20 cellular contexts compared by ENCODE assay signal in genomic region chr11:121497176-121497995, GRCh38. TPM values are rescaled to one million over a fixed set of nuclear protein-coding genes. Genes with fewer than 3 reads are reported as not detected.
DNase-seq lines count a peak whose midpoint lies in the region; ATAC-seq lines count a peak whose summit lies in the region.
"Had no signal": no experiment of that assay in that cellular context is flagged by ENCODE, and none has a peak within 500 bp of the region (broad histone marks: within the 10 kb centered on the region; RNA-seq: fewer than 3 reads in every experiment).

No MANE protein-coding gene starts in this region.

- H3K9ac ChIP-seq in HUES64 (ENCODE audit: low read depth, low read length), result peak overlapping the region; percentile 28; the same call in 1 of the 2 replicates
- H3K9ac ChIP-seq: SK-N-SH had no signal

- H3K27me3 Mint-ChIP-seq in CD8-positive, alpha-beta memory T cell, result no peaks in the 10 kb centered on the region
- no peaks in the 10 kb centered on the region for H3K27me3 Mint-ChIP-seq in activated CD8-positive, alpha-beta T cell treated with anti-CD3 and anti-CD28 coated beads, Interleukin-2, amount 10 ng/mL, durations not matched to agents 7 days and 5 days (ENCODE audit: low read depth)
- no peaks in the 10 kb centered on the region for H3K27me3 Mint-ChIP-seq in naive thymus-derived CD4-positive, alpha-beta T cell
- H3K27me3 Mint-ChIP-seq: activated CD4-positive, alpha-beta T cell treated with anti-CD3 and anti-CD28 coated beads for 36 hours had no signal

- no peak overlapping the region for H3K4me3 ChIP-seq in CD8-positive, alpha-beta memory T cell (ENCODE audit: low read length)
- no peak overlapping the region for H3K4me3 ChIP-seq in HUES64 (ENCODE audit: low read length)
- no peak overlapping the region for H3K4me3 ChIP-seq in naive thymus-derived CD4-positive, alpha-beta T cell (ENCODE audit: low read length)
- H3K4me3 ChIP-seq: right lobe of liver, tibial artery had no signal

- H3K36me3 Mint-ChIP-seq in CD8-positive, alpha-beta memory T cell, result peaks cover 28 to 81% (median 36%) of the 10 kb centered on the region in 3 donors
- H3K36me3 Mint-ChIP-seq in activated CD8-positive, alpha-beta T cell treated with anti-CD3 and anti-CD28 coated beads, Interleukin-2, amount 10 ng/mL, durations not matched to agents 7 days and 5 days (ENCODE audit: low read depth), result peaks cover 87% of the 10 kb centered on the region
- H3K36me3 Mint-ChIP-seq in naive thymus-derived CD4-positive, alpha-beta T cell, result peaks cover 20 to 73% (median 63%) of the 10 kb centered on the region in 5 donors

- peaks cover 53 to 72% (median 68%) of the 10 kb centered on the region in 3 donors for H3K4me1 Mint-ChIP-seq in CD8-positive, alpha-beta memory T cell
- H3K4me1 Mint-ChIP-seq in activated CD8-positive, alpha-beta T cell treated with anti-CD3 and anti-CD28 coated beads, Interleukin-2, amount 10 ng/mL, durations not matched to agents 7 days and 5 days (ENCODE audit: low read depth), result peaks cover 46% of the 10 kb centered on the region
- H3K4me1 Mint-ChIP-seq in naive thymus-derived CD4-positive, alpha-beta T cell, result peaks cover 37 to 71% (median 63%) of the 10 kb centered on the region in 7 donors

- no peak for DNase-seq in CD8-positive, alpha-beta memory T cell
- DNase-seq in activated CD8-positive, alpha-beta T cell treated with anti-CD3 and anti-CD28 coated beads, Interleukin-2, amount 10 ng/mL, durations not matched to agents 7 days and 5 days, result no peak
- DNase-seq in naive thymus-derived CD4-positive, alpha-beta T cell, result no peak
- DNase-seq in OCI-M2 (lab: John Stamatoyannopoulos, UW; ENCODE audit: unreplicated experiment) (no peak), mucosa of gallbladder (ENCODE audit: low spot score) (no peak), substantia nigra (lab: John Stamatoyannopoulos, UW) (no peak)
- DNase-seq: activated CD4-positive, alpha-beta T cell treated with anti-CD3 and anti-CD28 coated beads for 36 hours; activated gamma-delta T cell treated with Interleukin-2 at 50 U/mL for 16 hours; anterior cingulate cortex; COR-L47; GOT3; NCI-H1105 treated with DMSO at 0.1 percent for 48 hours; NCI-H2171 treated with DMSO at 0.1 percent for 48 hours; right lobe of liver; SK-N-SH; stimulated activated naive CD4-positive, alpha-beta T cell; tibial artery had no signal

- H3K9me3 ChIP-seq in CD8-positive, alpha-beta memory T cell (ENCODE audit: low read length), result no peaks in the 10 kb centered on the region
- H3K9me3 ChIP-seq in HUES64 (ENCODE audit: insufficient read depth, low read depth, low read length), result no peaks in the 10 kb centered on the region
- H3K9me3 ChIP-seq in naive thymus-derived CD4-positive, alpha-beta T cell (ENCODE audit: control insufficient read depth in 2 of 3, low read length in 3 of 3), result no peaks in the 10 kb centered on the region
- H3K9me3 ChIP-seq: right lobe of liver, SK-N-SH, tibial artery had no signal

- peak overlapping the region in 7 of 8 donors; percentile 38 to 82 (median 59) for H3K27ac Mint-ChIP-seq in CD8-positive, alpha-beta memory T cell
- H3K27ac Mint-ChIP-seq in activated CD8-positive, alpha-beta T cell treated with anti-CD3 and anti-CD28 coated beads, Interleukin-2, amount 10 ng/mL, durations not matched to agents 7 days and 5 days, result peak overlapping the region; percentile 27
- peak overlapping the region in 7 of 9 donors; percentile 17 to 77 (median 56) for H3K27ac Mint-ChIP-seq in naive thymus-derived CD4-positive, alpha-beta T cell
- H3K27ac Mint-ChIP-seq: activated CD4-positive, alpha-beta T cell treated with anti-CD3 and anti-CD28 coated beads for 36 hours had no signal

- CTCF ChIA-PET in CD8-positive, alpha-beta memory T cell (lab: Charles Lee), result no interaction called here
- CTCF ChIA-PET in activated CD8-positive, alpha-beta T cell treated with anti-CD3 and anti-CD28 coated beads, Interleukin-2, amount 10 ng/mL, durations not matched to agents 7 days and 5 days (lab: Charles Lee), result interaction anchor here (0.9 to 2.1 kb wide), 2 partner anchors 11 to 33 kb away, joined by 3 to 5 read pairs; no protein-coding TSS in a partner anchor
- CTCF ChIA-PET in naive thymus-derived CD4-positive, alpha-beta T cell (lab: Charles Lee), result no interaction called here

- POLR2A ChIA-PET in CD8-positive, alpha-beta memory T cell (lab: Charles Lee), result no interaction called here
- POLR2A ChIA-PET in activated CD8-positive, alpha-beta T cell treated with anti-CD3 and anti-CD28 coated beads, Interleukin-2, amount 10 ng/mL, durations not matched to agents 7 days and 5 days (lab: Charles Lee), result no interaction called here
- POLR2A ChIA-PET in naive thymus-derived CD4-positive, alpha-beta T cell (lab: Charles Lee), result interaction anchor here (3.3 kb wide), 1 partner anchor 46 kb away, joined by 10 read pairs; the partner anchor contains the start of genes SORL1 and SORL1-AS1

- no peak overlapping the region for H3K27ac ChIP-seq in CD8-positive, alpha-beta memory T cell (ENCODE audit: low read depth, low read length)
- H3K27ac ChIP-seq in HUES64 (ENCODE audit: low read depth, low read length), result peak overlapping the region; percentile 48
- no peak overlapping the region for H3K27ac ChIP-seq in naive thymus-derived CD4-positive, alpha-beta T cell (ENCODE audit: low read depth, low read length)
- no peak overlapping the region for H3K27ac ChIP-seq in substantia nigra (ENCODE audit: low read depth, low read length, poor library complexity, severe bottlenecking)
- H3K27ac ChIP-seq: right lobe of liver, tibial artery had no signal

- H3K4me1 ChIP-seq in CD8-positive, alpha-beta memory T cell (ENCODE audit: insufficient read depth, low read length), result peaks cover 29% of the 10 kb centered on the region
- H3K4me1 ChIP-seq in HUES64 (ENCODE audit: insufficient read depth, low read length), result peaks cover 19% of the 10 kb centered on the region; the same call in 1 of the 2 replicates
- peaks cover 15 to 31% of the 10 kb centered on the region in 2 donors for H3K4me1 ChIP-seq in naive thymus-derived CD4-positive, alpha-beta T cell (ENCODE audit: control insufficient read depth in 2 of 2, insufficient read depth in 2 of 2, low read length in 2 of 2)
- H3K4me1 ChIP-seq: right lobe of liver, tibial artery had no signal

- 50% methylated on average over 4 of the region's 5 CpGs for WGBS in HUES64

- H3K27me3 ChIP-seq in CD8-positive, alpha-beta memory T cell (ENCODE audit: insufficient read depth, low read length, poor library complexity, severe bottlenecking), result no peaks in the 10 kb centered on the region
- H3K27me3 ChIP-seq in HUES64 (ENCODE audit: insufficient read depth, low read length), result no peaks in the 10 kb centered on the region
- H3K27me3 ChIP-seq in naive thymus-derived CD4-positive, alpha-beta T cell (ENCODE audit: control insufficient read depth in 2 of 2, insufficient read depth in 2 of 2, low read length in 2 of 2), result no peaks in the 10 kb centered on the region
- H3K27me3 ChIP-seq: right lobe of liver, tibial artery had no signal

- no peak overlapping the region for H3K4me3 Mint-ChIP-seq in CD8-positive, alpha-beta memory T cell
- H3K4me3 Mint-ChIP-seq in activated CD8-positive, alpha-beta T cell treated with anti-CD3 and anti-CD28 coated beads, Interleukin-2, amount 10 ng/mL, durations not matched to agents 7 days and 5 days, result no peak overlapping the region
- H3K4me3 Mint-ChIP-seq in naive thymus-derived CD4-positive, alpha-beta T cell, result no peak overlapping the region
- H3K4me3 Mint-ChIP-seq: activated CD4-positive, alpha-beta T cell treated with anti-CD3 and anti-CD28 coated beads for 36 hours had no signal

- intact Hi-C loops in naive thymus-derived CD4-positive, alpha-beta T cell (cut with micrococcal nuclease), result loop anchor here in 1 of 2 donors (5.0 kb wide), 1 partner anchor 35 kb away; no protein-coding TSS in a partner anchor

- no peak for ATAC-seq in activated CD8-positive, alpha-beta T cell treated with anti-CD3 and anti-CD28 coated beads, Interleukin-2, amount 10 ng/mL, durations not matched to agents 7 days and 5 days
- ATAC-seq in naive thymus-derived CD4-positive, alpha-beta T cell, result no peak
- ATAC-seq in HG02938 (IDR thresholded peaks at IDR 0.05; ENCODE audit: unreplicated experiment), result no peak
- ATAC-seq: activated CD4-positive, alpha-beta T cell treated with anti-CD3 and anti-CD28 coated beads for 36 hours; left lobe of liver; right lobe of liver had no signal

- peaks cover 0 to 2% (median 0%) of the 10 kb centered on the region in 5 donors for H3K9me3 Mint-ChIP-seq in CD8-positive, alpha-beta memory T cell
- no peaks in the 10 kb centered on the region for H3K9me3 Mint-ChIP-seq in activated CD8-positive, alpha-beta T cell treated with anti-CD3 and anti-CD28 coated beads, Interleukin-2, amount 10 ng/mL, durations not matched to agents 7 days and 5 days (ENCODE audit: insufficient read depth)
- peaks cover 0 to 5% (median 0%) of the 10 kb centered on the region in 11 donors for H3K9me3 Mint-ChIP-seq in naive thymus-derived CD4-positive, alpha-beta T cell

- H3K36me3 ChIP-seq in CD8-positive, alpha-beta memory T cell (ENCODE audit: insufficient read depth, low read length), result peaks cover 38% of the 10 kb centered on the region
- peaks cover 47% of the 10 kb centered on the region for H3K36me3 ChIP-seq in HUES64 (ENCODE audit: insufficient read depth, low read length)
- peaks cover 26 to 60% (median 30%) of the 10 kb centered on the region in 3 experiments for H3K36me3 ChIP-seq in naive thymus-derived CD4-positive, alpha-beta T cell (ENCODE audit: control insufficient read depth in 2 of 3, insufficient read depth in 3 of 3, low read length in 3 of 3)

RNA-seq across cellular contexts. Expression of gene SORL1, which starts 45.3 kb away (rescaled TPM):
- 10 to 100 TPM; 44.5 to 46.9 TPM for total RNA-seq in CD8-positive, alpha-beta memory T cell
- polyA plus RNA-seq in CD8-positive, alpha-beta memory T cell, result 220 TPM
- 15.2 TPM for polyA plus RNA-seq in HUES64 (2013, experiment 1 of 2)
- 15.4 TPM for polyA plus RNA-seq in HUES64 (2013, experiment 2 of 2)
- 100 to 1,000 TPM in 1 of 2 experiments, 10 to 100 TPM in 1; 98.9 to 107 TPM for total RNA-seq in activated CD8-positive, alpha-beta T cell treated with anti-CD3 and anti-CD28 coated beads, Interleukin-2, amount 10 ng/mL, durations not matched to agents 7 days and 5 days
- total RNA-seq in naive thymus-derived CD4-positive, alpha-beta T cell, result 100 to 1,000 TPM; 179 to 555 (median 375) TPM
- polyA plus RNA-seq in naive thymus-derived CD4-positive, alpha-beta T cell, result 100 to 1,000 TPM; 165 to 249 TPM
- 71.3 TPM for total RNA-seq in mucosa of gallbladder
